ENCODE assay signal across 1 cellular context in genomic region chr15:42879390-42879912, GRCh38.
TF ChIP-seq lines count a peak whose summit lies in the region.

No MANE protein-coding gene starts in this region.

TF ChIP-seq in GM23338, 12 proteins besides CTCF, POLR2A, EP300 and RAD21 (continued from another document):
- TF ChIP-seq ZNF462 (CRISPR knock-in tag; IDR thresholded peaks at IDR 0.05) (no peak), REST (IDR thresholded peaks at IDR 0.05; ENCODE audit: unreplicated experiment) (no peak), ZNF114 (CRISPR knock-in tag; IDR thresholded peaks at IDR 0.05) (no peak), ETS1 (IDR thresholded peaks at IDR 0.05) (no peak), CREB1 (CRISPR knock-in tag; IDR thresholded peaks at IDR 0.05; ENCODE audit: low read depth) (no peak), STAT1 (IDR thresholded peaks at IDR 0.05; ENCODE audit: unreplicated experiment) (no peak), EZH2 (IDR thresholded peaks at IDR 0.05; ENCODE audit: low read depth, unreplicated experiment) (no peak), NANOG (IDR thresholded peaks at IDR 0.05; ENCODE audit: borderline replicate concordance) (no peak)
